In genomic region chr16:85042606-85043005, GRCh38 we compare ENCODE assay signal across 26 cellular contexts.
"Had no signal": no experiment of that assay in that cellular context is flagged by ENCODE, and none has a peak within 500 bp of the region (broad histone marks: within the 10 kb centered on the region; RNA-seq: fewer than 3 reads in every experiment).

No MANE protein-coding gene starts in this region.

- H3K27me3 ChIP-seq: ascending aorta, body of pancreas, MG63, Peyer's patch had no signal

- H3K27ac ChIP-seq: ascending aorta, body of pancreas, Peyer's patch, RWPE1 had no signal

- ATAC-seq: activated CD8-positive, alpha-beta T cell treated with anti-CD3 and anti-CD28 coated beads, Interleukin-2, amount 10 ng/mL, durations not matched to agents 7 days and 5 days; activated naive CD4-positive, alpha-beta T cell treated with anti-CD3 and anti-CD28 coated beads, Interleukin-2, amount 50 U/mL, for 72 hours; activated naive CD8-positive, alpha-beta T cell treated with anti-CD3 and anti-CD28 coated beads, Interleukin-2, amount 50 U/mL, for 24 hours; body of pancreas; T-helper 17 cell; WTC11 had no signal

- H3K4me3 ChIP-seq: ascending aorta, body of pancreas, MG63, Peyer's patch had no signal

- H3K4me1 ChIP-seq: ascending aorta had no signal

- H3K36me3 ChIP-seq: ascending aorta, MG63, Peyer's patch had no signal

- DNase-seq: activated CD4-positive, alpha-beta T cell treated with anti-CD3 and anti-CD28 coated beads for 48 hours; activated CD4-positive, alpha-beta T cell treated with anti-CD3 and anti-CD28 coated beads, Interleukin-2, amount 50 U/mL, for 4 hours; activated CD4-positive, CD25-positive, alpha-beta regulatory T cell treated with anti-CD3 and anti-CD28 coated beads, Interleukin-2, amount 50 U/mL, for 72 hours; activated CD8-positive, alpha-beta memory T cell treated with anti-CD3 and anti-CD28 coated beads, Interleukin-2, amount 50 U/mL, for 48 hours; activated CD8-positive, alpha-beta T cell treated with anti-CD3 and anti-CD28 coated beads, Interleukin-2, amount 10 ng/mL, durations not matched to agents 7 days and 5 days; activated effector memory CD4-positive, alpha-beta T cell treated with Interleukin-2 at 50 U/mL for 16 hours; activated naive CD4-positive, alpha-beta T cell treated with Interleukin-2 at 50 U/mL for 16 hours; activated naive CD8-positive, alpha-beta T cell treated with anti-CD3 and anti-CD28 coated beads, Interleukin-2, amount 50 U/mL, for 24 hours; activated T-cell treated with anti-CD3 and anti-CD28 coated beads, Interleukin-2, amount 50 U/mL, for 1 hour; amniotic stem cell; MG63; NCI-H1436; NCI-H187; NCI-H2227 treated with DMSO at 0.1 percent for 48 hours; NCI-H446 treated with DMSO at 0.1 percent for 48 hours; NCI-H774; NK-92 treated with Interleukin-12 subunit alpha and Interleukin-12 subunit beta, amount 100 ng/mL, for 24 hours; Peyer's patch; SHP77 treated with DMSO at 0.1 percent for 48 hours; T-helper 17 cell; T-helper 9 cell had no signal

- H3K9me3 ChIP-seq: ascending aorta, body of pancreas, MG63, Peyer's patch had no signal
